Comparison of ENCODE assay signal across 1 cellular context in the genomic region with DNA sequence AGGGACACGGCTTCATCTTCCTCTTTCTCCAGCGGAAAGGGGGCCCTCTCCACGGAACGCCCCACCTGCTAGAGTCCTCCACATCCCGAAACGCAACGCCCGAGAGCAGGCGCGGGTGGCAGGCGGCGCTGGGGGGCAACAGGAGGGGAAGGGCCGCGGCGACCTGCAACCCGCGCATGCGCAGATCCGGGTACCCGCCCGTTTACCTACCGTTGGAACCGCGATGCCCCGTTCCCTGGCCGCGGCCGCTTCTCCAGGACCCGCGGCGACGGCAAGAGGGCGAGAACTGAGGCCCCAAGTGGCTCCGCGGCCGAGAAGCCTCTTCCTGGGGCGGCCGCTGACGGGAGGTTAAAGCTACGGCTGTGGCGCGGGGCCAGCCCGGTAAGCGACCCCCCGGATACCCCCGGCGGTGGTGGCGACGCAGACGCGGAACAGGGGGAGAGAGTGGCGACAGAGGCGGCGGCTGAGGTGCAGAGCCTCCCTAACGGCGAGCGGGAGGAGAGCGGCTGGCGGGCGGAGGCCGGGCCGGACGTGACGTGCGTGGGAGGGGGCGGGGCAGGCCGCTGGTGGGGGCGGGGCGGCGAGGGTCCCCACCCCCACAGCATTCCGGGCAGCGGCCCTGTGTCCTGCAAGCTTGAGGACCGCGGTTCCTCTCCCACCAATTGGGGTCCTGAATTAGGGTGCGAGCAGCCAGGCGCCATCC.
A peak's percentile ranks its signal among the peaks of the same experiment; 100 is the strongest.
TF ChIP-seq lines count a peak whose summit lies in the region.

A gene (minus strand): TSS at position 508 of the 703 bp plus-strand sequence. CDS start 13,968 bp downstream, outside the sequence.

TF ChIP-seq in H1, 55 proteins besides CTCF, POLR2A, EP300 and RAD21 (continued from another document):
- TF ChIP-seq TAF7 (optimal IDR thresholded peaks at IDR 0.05; ENCODE audit: borderline replicate concordance, low read depth, low read length) (peak; percentile 70), CTBP2 (IDR thresholded peaks at IDR 0.05; ENCODE audit: borderline replicate concordance, insufficient read depth, insufficient read length, low read length) (no peak), RBBP5 (IDR thresholded peaks at IDR 0.05; ENCODE audit: borderline replicate concordance, low read depth, low read length) (0 out of 2 replicates have a peak, but pooled peaks have one; percentile 12), HDAC2 (IDR thresholded peaks at IDR 0.05; ENCODE audit: borderline replicate concordance in 1 of 2, low read depth in 2 of 2, low read length in 2 of 2) (no peak), JUN (IDR thresholded peaks at IDR 0.05; ENCODE audit: low read depth, low read length) (no peak), SP2 (IDR thresholded peaks at IDR 0.05; ENCODE audit: low read length) (no peak), CEBPB (IDR thresholded peaks at IDR 0.05; ENCODE audit: low read depth, low read length) (no peak), GTF2F1 (IDR thresholded peaks at IDR 0.05; ENCODE audit: borderline replicate concordance, low read depth, low read length) (no peak), CREB1 (IDR thresholded peaks at IDR 0.05) (peak; percentile 82), EGR1 (IDR thresholded peaks at IDR 0.05; ENCODE audit: borderline replicate concordance, low read depth, low read length) (no peak), HDAC6 (IDR thresholded peaks at IDR 0.05; ENCODE audit: low read depth, low read length) (no peak), ZNF274 (IDR thresholded peaks at IDR 0.05; ENCODE audit: borderline replicate concordance, extremely low read depth, low read length) (no peak), TAF1 (IDR thresholded peaks at IDR 0.05; ENCODE audit: low read depth, low read length) (peak; percentile 76), KDM4A (IDR thresholded peaks at IDR 0.05; ENCODE audit: low read depth, low read length, severe bottlenecking) (peak; percentile 78), SP4 (IDR thresholded peaks at IDR 0.05; ENCODE audit: low read length) (no peak; the same call in 1 of the 2 replicates), SRF (IDR thresholded peaks at IDR 0.05; ENCODE audit: low read depth, low read length) (no peak), CHD2 (IDR thresholded peaks at IDR 0.05; ENCODE audit: low read length) (0 out of 2 replicates have a peak, but pooled peaks have one; percentile 6), MAFK (IDR thresholded peaks at IDR 0.05; ENCODE audit: low read depth, low read length) (no peak), CBX8 (IDR thresholded peaks at IDR 0.05; ENCODE audit: borderline replicate concordance, low read depth, low read length) (no peak), SAP30 (IDR thresholded peaks at IDR 0.05; ENCODE audit: insufficient read depth, insufficient replicate concordance, low read length) (no peak), SIX5 (IDR thresholded peaks at IDR 0.05; ENCODE audit: low read depth, low read length) (no peak), RXRA (IDR thresholded peaks at IDR 0.05; ENCODE audit: insufficient read depth, low read depth, low read length) (no peak), YY1 (IDR thresholded peaks at IDR 0.05; ENCODE audit: low read depth, low read length) (no peak), SIN3A (conservative IDR thresholded peaks at IDR 0.05 in 1 of 2, IDR thresholded peaks at IDR 0.05 in 1 of 2; ENCODE audit: low read depth in 1 of 2, low read length in 2 of 2) (0 out of 4 replicates have a peak, but pooled peaks have one; percentile 5 to 15), TCF12 (IDR thresholded peaks at IDR 0.05; ENCODE audit: low read depth, low read length) (no peak), EZH2 (IDR thresholded peaks at IDR 0.05; ENCODE audit: low read depth, low read length, severe bottlenecking) (no peak), BCL11A (IDR thresholded peaks at IDR 0.05; ENCODE audit: low read depth in 2 of 2, low read length in 2 of 2) (no peak), GABPA (IDR thresholded peaks at IDR 0.05; ENCODE audit: borderline replicate concordance, insufficient read depth, low read length) (no peak), SP1 (IDR thresholded peaks at IDR 0.05; ENCODE audit: low read depth, low read length) (no peak), ASH2L (IDR thresholded peaks at IDR 0.05; ENCODE audit: low read length) (peak; percentile 66), POLR2AphosphoS5 (IDR thresholded peaks at IDR 0.05; ENCODE audit: low read depth, low read length) (peak; percentile 87), TEAD4 (IDR thresholded peaks at IDR 0.05; ENCODE audit: low read depth, low read length) (peak; percentile 82), RFX5 (IDR thresholded peaks at IDR 0.05; ENCODE audit: borderline replicate concordance, low read depth, low read length) (no peak), TBP (IDR thresholded peaks at IDR 0.05; ENCODE audit: low read depth, low read length) (peak; percentile 64), PHF8 (conservative IDR thresholded peaks at IDR 0.05; ENCODE audit: low read depth, low read length) (peak; percentile 98), FOSL1 (IDR thresholded peaks at IDR 0.05; ENCODE audit: insufficient read depth, low read depth, low read length) (no peak), POU5F1 (IDR thresholded peaks at IDR 0.05; ENCODE audit: low read depth, low read length) (no peak), KDM5A (IDR thresholded peaks at IDR 0.05; ENCODE audit: low read length) (no peak), NRF1 (IDR thresholded peaks at IDR 0.05; ENCODE audit: low read depth, low read length) (peak; percentile 58), SIRT6 (IDR thresholded peaks at IDR 0.05; ENCODE audit: low read length) (no peak), RNF2 (IDR thresholded peaks at IDR 0.05; ENCODE audit: borderline replicate concordance, low read depth, low read length, missing control alignments, poor library complexity, severe bottlenecking) (no peak), KDM1A (IDR thresholded peaks at IDR 0.05; ENCODE audit: borderline replicate concordance, low read length) (no peak)
- TF ChIP-seq, protein P1, sequence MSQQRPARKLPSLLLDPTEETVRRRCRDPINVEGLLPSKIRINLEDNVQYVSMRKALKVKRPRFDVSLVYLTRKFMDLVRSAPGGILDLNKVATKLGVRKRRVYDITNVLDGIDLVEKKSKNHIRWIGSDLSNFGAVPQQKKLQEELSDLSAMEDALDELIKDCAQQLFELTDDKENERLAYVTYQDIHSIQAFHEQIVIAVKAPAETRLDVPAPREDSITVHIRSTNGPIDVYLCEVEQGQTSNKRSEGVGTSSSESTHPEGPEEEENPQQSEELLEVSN (IDR thresholded peaks at IDR 0.05) = peak; percentile 74; the same call in 1 of the 2 replicates
- TF ChIP-seq, protein P2, sequence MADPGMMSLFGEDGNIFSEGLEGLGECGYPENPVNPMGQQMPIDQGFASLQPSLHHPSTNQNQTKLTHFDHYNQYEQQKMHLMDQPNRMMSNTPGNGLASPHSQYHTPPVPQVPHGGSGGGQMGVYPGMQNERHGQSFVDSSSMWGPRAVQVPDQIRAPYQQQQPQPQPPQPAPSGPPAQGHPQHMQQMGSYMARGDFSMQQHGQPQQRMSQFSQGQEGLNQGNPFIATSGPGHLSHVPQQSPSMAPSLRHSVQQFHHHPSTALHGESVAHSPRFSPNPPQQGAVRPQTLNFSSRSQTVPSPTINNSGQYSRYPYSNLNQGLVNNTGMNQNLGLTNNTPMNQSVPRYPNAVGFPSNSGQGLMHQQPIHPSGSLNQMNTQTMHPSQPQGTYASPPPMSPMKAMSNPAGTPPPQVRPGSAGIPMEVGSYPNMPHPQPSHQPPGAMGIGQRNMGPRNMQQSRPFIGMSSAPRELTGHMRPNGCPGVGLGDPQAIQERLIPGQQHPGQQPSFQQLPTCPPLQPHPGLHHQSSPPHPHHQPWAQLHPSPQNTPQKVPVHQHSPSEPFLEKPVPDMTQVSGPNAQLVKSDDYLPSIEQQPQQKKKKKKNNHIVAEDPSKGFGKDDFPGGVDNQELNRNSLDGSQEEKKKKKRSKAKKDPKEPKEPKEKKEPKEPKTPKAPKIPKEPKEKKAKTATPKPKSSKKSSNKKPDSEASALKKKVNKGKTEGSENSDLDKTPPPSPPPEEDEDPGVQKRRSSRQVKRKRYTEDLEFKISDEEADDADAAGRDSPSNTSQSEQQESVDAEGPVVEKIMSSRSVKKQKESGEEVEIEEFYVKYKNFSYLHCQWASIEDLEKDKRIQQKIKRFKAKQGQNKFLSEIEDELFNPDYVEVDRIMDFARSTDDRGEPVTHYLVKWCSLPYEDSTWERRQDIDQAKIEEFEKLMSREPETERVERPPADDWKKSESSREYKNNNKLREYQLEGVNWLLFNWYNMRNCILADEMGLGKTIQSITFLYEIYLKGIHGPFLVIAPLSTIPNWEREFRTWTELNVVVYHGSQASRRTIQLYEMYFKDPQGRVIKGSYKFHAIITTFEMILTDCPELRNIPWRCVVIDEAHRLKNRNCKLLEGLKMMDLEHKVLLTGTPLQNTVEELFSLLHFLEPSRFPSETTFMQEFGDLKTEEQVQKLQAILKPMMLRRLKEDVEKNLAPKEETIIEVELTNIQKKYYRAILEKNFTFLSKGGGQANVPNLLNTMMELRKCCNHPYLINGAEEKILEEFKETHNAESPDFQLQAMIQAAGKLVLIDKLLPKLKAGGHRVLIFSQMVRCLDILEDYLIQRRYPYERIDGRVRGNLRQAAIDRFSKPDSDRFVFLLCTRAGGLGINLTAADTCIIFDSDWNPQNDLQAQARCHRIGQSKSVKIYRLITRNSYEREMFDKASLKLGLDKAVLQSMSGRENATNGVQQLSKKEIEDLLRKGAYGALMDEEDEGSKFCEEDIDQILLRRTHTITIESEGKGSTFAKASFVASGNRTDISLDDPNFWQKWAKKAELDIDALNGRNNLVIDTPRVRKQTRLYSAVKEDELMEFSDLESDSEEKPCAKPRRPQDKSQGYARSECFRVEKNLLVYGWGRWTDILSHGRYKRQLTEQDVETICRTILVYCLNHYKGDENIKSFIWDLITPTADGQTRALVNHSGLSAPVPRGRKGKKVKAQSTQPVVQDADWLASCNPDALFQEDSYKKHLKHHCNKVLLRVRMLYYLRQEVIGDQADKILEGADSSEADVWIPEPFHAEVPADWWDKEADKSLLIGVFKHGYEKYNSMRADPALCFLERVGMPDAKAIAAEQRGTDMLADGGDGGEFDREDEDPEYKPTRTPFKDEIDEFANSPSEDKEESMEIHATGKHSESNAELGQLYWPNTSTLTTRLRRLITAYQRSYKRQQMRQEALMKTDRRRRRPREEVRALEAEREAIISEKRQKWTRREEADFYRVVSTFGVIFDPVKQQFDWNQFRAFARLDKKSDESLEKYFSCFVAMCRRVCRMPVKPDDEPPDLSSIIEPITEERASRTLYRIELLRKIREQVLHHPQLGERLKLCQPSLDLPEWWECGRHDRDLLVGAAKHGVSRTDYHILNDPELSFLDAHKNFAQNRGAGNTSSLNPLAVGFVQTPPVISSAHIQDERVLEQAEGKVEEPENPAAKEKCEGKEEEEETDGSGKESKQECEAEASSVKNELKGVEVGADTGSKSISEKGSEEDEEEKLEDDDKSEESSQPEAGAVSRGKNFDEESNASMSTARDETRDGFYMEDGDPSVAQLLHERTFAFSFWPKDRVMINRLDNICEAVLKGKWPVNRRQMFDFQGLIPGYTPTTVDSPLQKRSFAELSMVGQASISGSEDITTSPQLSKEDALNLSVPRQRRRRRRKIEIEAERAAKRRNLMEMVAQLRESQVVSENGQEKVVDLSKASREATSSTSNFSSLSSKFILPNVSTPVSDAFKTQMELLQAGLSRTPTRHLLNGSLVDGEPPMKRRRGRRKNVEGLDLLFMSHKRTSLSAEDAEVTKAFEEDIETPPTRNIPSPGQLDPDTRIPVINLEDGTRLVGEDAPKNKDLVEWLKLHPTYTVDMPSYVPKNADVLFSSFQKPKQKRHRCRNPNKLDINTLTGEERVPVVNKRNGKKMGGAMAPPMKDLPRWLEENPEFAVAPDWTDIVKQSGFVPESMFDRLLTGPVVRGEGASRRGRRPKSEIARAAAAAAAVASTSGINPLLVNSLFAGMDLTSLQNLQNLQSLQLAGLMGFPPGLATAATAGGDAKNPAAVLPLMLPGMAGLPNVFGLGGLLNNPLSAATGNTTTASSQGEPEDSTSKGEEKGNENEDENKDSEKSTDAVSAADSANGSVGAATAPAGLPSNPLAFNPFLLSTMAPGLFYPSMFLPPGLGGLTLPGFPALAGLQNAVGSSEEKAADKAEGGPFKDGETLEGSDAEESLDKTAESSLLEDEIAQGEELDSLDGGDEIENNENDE (IDR thresholded peaks at IDR 0.05; ENCODE audit: insufficient replicate concordance, low read length) = no peak
- TF ChIP-seq, protein P3, sequence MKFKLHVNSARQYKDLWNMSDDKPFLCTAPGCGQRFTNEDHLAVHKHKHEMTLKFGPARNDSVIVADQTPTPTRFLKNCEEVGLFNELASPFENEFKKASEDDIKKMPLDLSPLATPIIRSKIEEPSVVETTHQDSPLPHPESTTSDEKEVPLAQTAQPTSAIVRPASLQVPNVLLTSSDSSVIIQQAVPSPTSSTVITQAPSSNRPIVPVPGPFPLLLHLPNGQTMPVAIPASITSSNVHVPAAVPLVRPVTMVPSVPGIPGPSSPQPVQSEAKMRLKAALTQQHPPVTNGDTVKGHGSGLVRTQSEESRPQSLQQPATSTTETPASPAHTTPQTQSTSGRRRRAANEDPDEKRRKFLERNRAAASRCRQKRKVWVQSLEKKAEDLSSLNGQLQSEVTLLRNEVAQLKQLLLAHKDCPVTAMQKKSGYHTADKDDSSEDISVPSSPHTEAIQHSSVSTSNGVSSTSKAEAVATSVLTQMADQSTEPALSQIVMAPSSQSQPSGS (IDR thresholded peaks at IDR 0.05; ENCODE audit: low read length) = no peak
- TF ChIP-seq, protein P4, sequence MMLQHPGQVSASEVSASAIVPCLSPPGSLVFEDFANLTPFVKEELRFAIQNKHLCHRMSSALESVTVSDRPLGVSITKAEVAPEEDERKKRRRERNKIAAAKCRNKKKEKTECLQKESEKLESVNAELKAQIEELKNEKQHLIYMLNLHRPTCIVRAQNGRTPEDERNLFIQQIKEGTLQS (IDR thresholded peaks at IDR 0.05; ENCODE audit: insufficient read depth, low read depth, low read length) = no peak
- TF ChIP-seq, protein P5, sequence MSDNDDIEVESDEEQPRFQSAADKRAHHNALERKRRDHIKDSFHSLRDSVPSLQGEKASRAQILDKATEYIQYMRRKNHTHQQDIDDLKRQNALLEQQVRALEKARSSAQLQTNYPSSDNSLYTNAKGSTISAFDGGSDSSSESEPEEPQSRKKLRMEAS (IDR thresholded peaks at IDR 0.05) = no peak; the same call in none of the 2 replicates
- TF ChIP-seq, protein P6, sequence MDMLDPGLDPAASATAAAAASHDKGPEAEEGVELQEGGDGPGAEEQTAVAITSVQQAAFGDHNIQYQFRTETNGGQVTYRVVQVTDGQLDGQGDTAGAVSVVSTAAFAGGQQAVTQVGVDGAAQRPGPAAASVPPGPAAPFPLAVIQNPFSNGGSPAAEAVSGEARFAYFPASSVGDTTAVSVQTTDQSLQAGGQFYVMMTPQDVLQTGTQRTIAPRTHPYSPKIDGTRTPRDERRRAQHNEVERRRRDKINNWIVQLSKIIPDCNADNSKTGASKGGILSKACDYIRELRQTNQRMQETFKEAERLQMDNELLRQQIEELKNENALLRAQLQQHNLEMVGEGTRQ (IDR thresholded peaks at IDR 0.05; ENCODE audit: low read length) = no peak
